17 cellular contexts compared by ENCODE assay signal in genomic region chr7:68321776-68322496, GRCh38.
DNase-seq lines count a peak whose midpoint lies in the region; ATAC-seq, FAIRE-seq and TF ChIP-seq lines count a peak whose summit lies in the region.
"Had no signal": no experiment of that assay in that cellular context is flagged by ENCODE, and none has a peak within 500 bp of the region (broad histone marks: within the 10 kb centered on the region; RNA-seq: fewer than 3 reads in every experiment).

No MANE protein-coding gene starts in this region.

- no peak overlapping the region for H3K9ac ChIP-seq in K562 (ENCODE audit: insufficient read depth in 1 of 2, low read depth in 2 of 2, low read length in 2 of 2)
- no peak overlapping the region for H3K9ac ChIP-seq in keratinocyte (ENCODE audit: control insufficient read depth, extremely low read depth, insufficient read depth, low read length)

- FAIRE-seq in K562 (lab: Jason Lieb, UNC) (peak; percentile 11), keratinocyte (lab: Jason Lieb, UNC) (peak; percentile 75)
- FAIRE-seq: GM12892 had no signal

- intact Hi-C loops in K562 (cut with micrococcal nuclease): no loop called here
- intact Hi-C loops in testis (cut with DNase I; ENCODE audit: low total_unique reads): no loop called here

- no peak for TF ChIP-seq CTCF in K562 (IDR thresholded peaks at IDR 0.05 in 2 of 3, conservative IDR thresholded peaks at IDR 0.05 in 1 of 3; ENCODE audit: insufficient read depth in 2 of 3, low read depth in 1 of 3, low read length in 3 of 3)
- no peak for TF ChIP-seq CTCF in keratinocyte (optimal IDR thresholded peaks at IDR 0.05 in 1 of 3, IDR thresholded peaks at IDR 0.05 in 1 of 3, conservative IDR thresholded peaks at IDR 0.05 in 1 of 3; ENCODE audit: extremely low read depth in 1 of 3, insufficient read depth in 2 of 3, low read length in 3 of 3)
- no peak for TF ChIP-seq CTCF in testis (IDR thresholded peaks at IDR 0.05)

- no peak for TF ChIP-seq EP300 in K562 (IDR thresholded peaks at IDR 0.05; ENCODE audit: low read length)

- H3K27ac ChIP-seq in K562 (ENCODE audit: extremely low read depth, low read depth, low read length) (no peak overlapping the region), keratinocyte (ENCODE audit: control insufficient read depth, insufficient read depth, low read length) (peak overlapping the region; percentile 19), testis (no peak overlapping the region)

- WGBS in K562 (ENCODE audit: insufficient coverage, low coverage, missing lambda C conversion rate): 0% methylated on average over 5 of the region's 5 CpGs
- WGBS in testis, 2 donors: 43 to 45% methylated on average over 5 of the region's 5 CpGs

- TF ChIP-seq POLR2A in K562 (conservative IDR thresholded peaks at IDR 0.05) (no peak), testis (IDR thresholded peaks at IDR 0.05) (no peak)

- H4K20me1 ChIP-seq in K562 (replicated peaks; ENCODE audit: control insufficient read depth, insufficient read depth, low read length): no peaks in the 10 kb centered on the region
- H4K20me1 ChIP-seq in keratinocyte (ENCODE audit: control insufficient read depth, extremely low read depth, insufficient read depth, low read length): no peaks in the 10 kb centered on the region

- CTCF ChIA-PET in K562 (lab: Yijun Ruan, JAX; ENCODE audit: low intra/inter-chr PET ratio): no interaction called here

- H3K9me1 ChIP-seq in K562 (ENCODE audit: control insufficient read depth, insufficient read depth, low read length) (no peaks in the 10 kb centered on the region), keratinocyte (ENCODE audit: control insufficient read depth, extremely low read depth, insufficient read depth, low read length) (no peaks in the 10 kb centered on the region)

- DNase-seq in NCI-H1105 treated with DMSO at 0.1 percent for 48 hours (lab: John Stamatoyannopoulos, UW) (peak; percentile 40), NCI-H1105 (lab: John Stamatoyannopoulos, UW) (no peak), K562 (ENCODE audit: extremely low read depth in 1 of 4, low spot score in 3 of 4) (no peak), keratinocyte (ENCODE audit: low read depth, low spot score) (peak; percentile 32), testis (peak; percentile 50)
- DNase-seq in activated CD4-positive, alpha-beta T cell treated with anti-CD3 and anti-CD28 coated beads for 4 hours: no peak
- DNase-seq: activated CD4-positive, alpha-beta T cell treated with anti-CD3 and anti-CD28 coated beads, Interleukin-2, amount 10 ng/mL, durations not matched to agents 24 days and 14 days; activated naive CD4-positive, alpha-beta T cell treated with anti-CD3 and anti-CD28 coated beads, Interleukin-2, amount 50 U/mL, for 16 hours; CD4-positive, alpha-beta memory T cell; effector CD8-positive, alpha-beta T cell; NK-92 treated with Interleukin-12 subunit alpha and Interleukin-12 subunit beta, amount 100 ng/mL, for 24 hours; stimulated activated CD4-positive, alpha-beta T cell treated with anti-CD3 and anti-CD28 coated beads, Interleukin-2, amount 100 ng/mL, for 24 hours had no signal

- no peaks in the 10 kb centered on the region for H3K4me1 ChIP-seq in K562 (replicated peaks in 1 of 2; ENCODE audit: control insufficient read depth in 2 of 2, insufficient read depth in 2 of 2, low read length in 2 of 2)
- H3K4me1 ChIP-seq in keratinocyte (ENCODE audit: control insufficient read depth, extremely low read depth, insufficient read depth, low read length): peaks cover 17% of the 10 kb centered on the region
- peaks cover 14% of the 10 kb centered on the region for H3K4me1 ChIP-seq in testis

- H2AFZ ChIP-seq in K562 (ENCODE audit: low read depth, low read length) (no peak overlapping the region), keratinocyte (ENCODE audit: control insufficient read depth, low read length) (no peak overlapping the region)

- H3K79me2 ChIP-seq in K562 (ENCODE audit: control insufficient read depth, insufficient read depth, low read length): no peaks in the 10 kb centered on the region
- H3K79me2 ChIP-seq in keratinocyte (ENCODE audit: control insufficient read depth, insufficient read depth, low read length): no peaks in the 10 kb centered on the region

- no TSS peak for BruUV-seq in K562 (replicated peaks; lab: Mats Ljungman, UMichigan)

- H3K36me3 ChIP-seq in K562 (ENCODE audit: control insufficient read depth, insufficient read depth, low read length) (no peaks in the 10 kb centered on the region), keratinocyte (ENCODE audit: control insufficient read depth in 2 of 2, extremely low read depth in 1 of 2, insufficient read depth in 2 of 2, low read length in 2 of 2) (no peaks in the 10 kb centered on the region), testis (ENCODE audit: low read depth, missing control alignments) (no peaks in the 10 kb centered on the region)
- H3K36me3 ChIP-seq: tibial nerve had no signal

- dilution Hi-C loops in keratinocyte (cut with MboI; ENCODE audit: extremely low pct_ligation_motif_present, low sequenced_read_pairs): no loop called here

- H3K4me3 ChIP-seq in K562: no peak overlapping the region
- H3K4me3 ChIP-seq in keratinocyte (ENCODE audit: control insufficient read depth in 2 of 3, extremely low read depth in 1 of 3, insufficient read depth in 2 of 3, low read depth in 1 of 3, low read length in 3 of 3): no peak overlapping the region
- H3K4me3 ChIP-seq in testis: no peak overlapping the region
- H3K4me3 ChIP-seq: tibial nerve had no signal

- TF ChIP-seq RAD21 in K562 (CRISPR knock-in tag; conservative IDR thresholded peaks at IDR 0.05 in 1 of 2, IDR thresholded peaks at IDR 0.05 in 1 of 2): no peak

- H3K27me3 ChIP-seq in K562 (ENCODE audit: control insufficient read depth in 2 of 2, insufficient read depth in 2 of 2, low read length in 2 of 2) (no peaks in the 10 kb centered on the region), keratinocyte (ENCODE audit: control insufficient read depth, extremely low read depth, insufficient read depth, low read length) (no peaks in the 10 kb centered on the region), testis (no peaks in the 10 kb centered on the region)
- H3K27me3 ChIP-seq: tibial nerve had no signal

- no peak overlapping the region for H3K4me2 ChIP-seq in K562 (ENCODE audit: insufficient read depth, low read length)
- peak overlapping the region; percentile 38 for H3K4me2 ChIP-seq in keratinocyte (ENCODE audit: control insufficient read depth, extremely low read depth, insufficient read depth, low read depth, low read length)

- H3K9me3 ChIP-seq in K562 (replicated peaks; ENCODE audit: control insufficient read depth, insufficient read depth, low read depth, low read length): no peaks in the 10 kb centered on the region
- no peaks in the 10 kb centered on the region for H3K9me3 ChIP-seq in keratinocyte (ENCODE audit: control insufficient read depth, low read depth, low read length)
- no peaks in the 10 kb centered on the region for H3K9me3 ChIP-seq in testis
- H3K9me3 ChIP-seq: tibial nerve had no signal

- in situ Hi-C loops in K562 (cut with MboI): no loop called here

- POLR2A ChIA-PET in K562 (lab: Yijun Ruan, JAX): interaction anchor here (0.6 kb wide), 1 partner anchor 827 kb away, joined by 3 read pairs; no protein-coding TSS in a partner anchor

- ATAC-seq in K562: no peak
- ATAC-seq in GM19452 (IDR thresholded peaks at IDR 0.05; ENCODE audit: unreplicated experiment): no peak
- ATAC-seq in GM18519 (IDR thresholded peaks at IDR 0.05; ENCODE audit: low FRiP score, unreplicated experiment): no peak
- ATAC-seq: HCT116 had no signal

TF ChIP-seq in K562, 482 proteins besides CTCF, POLR2A, EP300 and RAD21 (continues in another document):
- TF ChIP-seq ZNF609 (CRISPR knock-in tag; IDR thresholded peaks at IDR 0.05; ENCODE audit: borderline replicate concordance): no peak

Comparison
In these comparisons a context has a peak if more than half of its experiments do, and no peak if none do; other contexts are left out.
1. DNase-seq: peak in NCI-H1105 treated with DMSO at 0.1 percent for 48 hours (single experiment), keratinocyte (single experiment) and testis (single experiment); none in NCI-H1105 (single experiment), K562 (0 of 4) and activated CD4-positive, alpha-beta T cell treated with anti-CD3 and anti-CD28 coated beads for 4 hours (0 of 2).